7 cellular contexts compared by ENCODE assay signal in genomic region chr9:21994526-21994995, GRCh38. TPM values are rescaled to one million over a fixed set of nuclear protein-coding genes. Genes with fewer than 3 reads are reported as not detected.
DNase-seq lines count a peak whose midpoint lies in the region; ATAC-seq and TF ChIP-seq lines count a peak whose summit lies in the region.

Gene CDKN2B-AS1 (plus strand): TSS chr9:21994791.

- H3K9me3 ChIP-seq in H9 (ENCODE audit: control insufficient read depth, low read depth, low read length) (no peaks in the 10 kb centered on the region), KOPT-K1 (ENCODE audit: insufficient read depth, low read length, poor library complexity, severe bottlenecking) (no peaks in the 10 kb centered on the region)

- H3K79me2 ChIP-seq in H9 (ENCODE audit: insufficient read depth, low read length), result no peaks in the 10 kb centered on the region

- H4K5ac ChIP-seq in H9 (ENCODE audit: insufficient read length, low read depth, low read length), result no peak within 1 kb of the TSS

- H2BK5ac ChIP-seq in H9 (ENCODE audit: insufficient read length, low read length), result no peak within 1 kb of the TSS

- H3K4me2 ChIP-seq in H9 (ENCODE audit: insufficient read depth, insufficient read length, low read length), result peak within 1 kb of the TSS; percentile 87

- peaks cover 4% of the 10 kb centered on the region; the same call in 1 of the 2 replicates for H3K4me1 ChIP-seq in H9 (ENCODE audit: insufficient read depth, low read length)

- H3K14ac ChIP-seq in H9 (ENCODE audit: insufficient read depth, low read length), result no peak within 1 kb of the TSS

- H2BK120ac ChIP-seq in H9 (ENCODE audit: low read depth, low read length, poor library complexity, severe bottlenecking), result no peak within 1 kb of the TSS

- H3K27me3 ChIP-seq in H9 (ENCODE audit: insufficient read depth, low read length), result peaks cover 44% of the 10 kb centered on the region; the same call in 1 of the 2 replicates
- peaks cover 7% of the 10 kb centered on the region for H3K27me3 ChIP-seq in layer of hippocampus (ENCODE audit: control insufficient read depth, insufficient read depth, low read length)

- H3K27ac ChIP-seq in H9 (ENCODE audit: insufficient read length, low read depth, low read length), result no peak within 1 kb of the TSS
- peak within 1 kb of the TSS; percentile 73 for H3K27ac ChIP-seq in KOPT-K1 (ENCODE audit: low read depth, low read length, poor library complexity, severe bottlenecking)
- peak within 1 kb of the TSS; percentile 63 for H3K27ac ChIP-seq in layer of hippocampus (ENCODE audit: low read depth, low read length)

- DNase-seq in GM13976 (ENCODE audit: low spot score) (peak; percentile 74), H9 (peak; percentile 62), SK-N-DZ (ENCODE audit: low spot score) (peak; percentile 58)
- DNase-seq in central memory CD8-positive, alpha-beta T cell (ENCODE audit: low spot score in 2 of 2), result peak in 1 of 2 donors; percentile 35

- TF ChIP-seq CTCF in GM13976 (IDR thresholded peaks at IDR 0.05; ENCODE audit: borderline replicate concordance, control extremely low read depth, extremely low read depth, insufficient read depth, missing control alignments) (peak; percentile 22), H9 (conservative IDR thresholded peaks at IDR 0.05) (no peak)

- H3K56ac ChIP-seq in H9 (ENCODE audit: insufficient read length, low read depth, low read length), result no peak within 1 kb of the TSS

- H4K91ac ChIP-seq in H9 (ENCODE audit: insufficient read length, low read depth, low read length), result no peak within 1 kb of the TSS

- H3K9me3 Mint-ChIP-seq in H9, result no peaks in the 10 kb centered on the region; a peak in 1 of 5 replicates
- H3K9me3 Mint-ChIP-seq in central memory CD8-positive, alpha-beta T cell, result no peaks in the 10 kb centered on the region
- H3K9me3 Mint-ChIP-seq in stimulated activated memory B cell treated with anti-CD40 and anti-IgM and Interleukin-4, amounts not matched to agents 10 μg/mL and 1 μg/mL and 100 μg/mL, for 72 hours, result no peaks in the 10 kb centered on the region

- no peak within 1 kb of the TSS for H2AFZ ChIP-seq in H9 (ENCODE audit: low read length)

- H3K36me3 Mint-ChIP-seq in H9 (ENCODE audit: insufficient read depth in 1 of 3, low read depth in 3 of 3), result no peaks in the 10 kb centered on the region
- peaks cover 10% of the 10 kb centered on the region for H3K36me3 Mint-ChIP-seq in central memory CD8-positive, alpha-beta T cell (ENCODE audit: insufficient read depth)
- peaks cover 15% of the 10 kb centered on the region for H3K36me3 Mint-ChIP-seq in stimulated activated memory B cell treated with anti-CD40 and anti-IgM and Interleukin-4, amounts not matched to agents 10 μg/mL and 1 μg/mL and 100 μg/mL, for 72 hours

- peak; percentile 38 for ATAC-seq in central memory CD8-positive, alpha-beta T cell (replicated peaks; ENCODE audit: extremely low read depth, poor library complexity, severe bottlenecking)
- peak; percentile 73 for ATAC-seq in stimulated activated memory B cell treated with anti-CD40 and anti-IgM and Interleukin-4, amounts not matched to agents 10 μg/mL and 1 μg/mL and 100 μg/mL, for 72 hours

- peaks cover 90% of the 10 kb centered on the region for H3K27me3 Mint-ChIP-seq in H9 (ENCODE audit: low read depth)
- no peaks in the 10 kb centered on the region for H3K27me3 Mint-ChIP-seq in central memory CD8-positive, alpha-beta T cell
- peaks cover 9% of the 10 kb centered on the region for H3K27me3 Mint-ChIP-seq in stimulated activated memory B cell treated with anti-CD40 and anti-IgM and Interleukin-4, amounts not matched to agents 10 μg/mL and 1 μg/mL and 100 μg/mL, for 72 hours

- peaks cover 32 to 49% of the 10 kb centered on the region in 2 experiments for H3K4me1 Mint-ChIP-seq in H9
- H3K4me1 Mint-ChIP-seq in central memory CD8-positive, alpha-beta T cell, result peaks cover 26% of the 10 kb centered on the region
- peaks cover 32% of the 10 kb centered on the region for H3K4me1 Mint-ChIP-seq in stimulated activated memory B cell treated with anti-CD40 and anti-IgM and Interleukin-4, amounts not matched to agents 10 μg/mL and 1 μg/mL and 100 μg/mL, for 72 hours

- no peak within 1 kb of the TSS for H2BK20ac ChIP-seq in H9 (ENCODE audit: low read depth, low read length, poor library complexity, severe bottlenecking)

- H3T11ph ChIP-seq in H9 (ENCODE audit: low read length), result no peak within 1 kb of the TSS

- H3K4ac ChIP-seq in H9 (ENCODE audit: low read depth, low read length), result no peak within 1 kb of the TSS

- no peak within 1 kb of the TSS for H3K9ac ChIP-seq in H9 (ENCODE audit: extremely low read depth, insufficient read length, low read length)

- peaks cover 20% of the 10 kb centered on the region for H3K23me2 ChIP-seq in H9 (ENCODE audit: insufficient read length, low read depth, low read length, poor library complexity, severe bottlenecking)

- H3K18ac ChIP-seq in H9 (ENCODE audit: insufficient read length, low read depth, low read length), result no peak within 1 kb of the TSS

- H3K36me3 ChIP-seq in KOPT-K1 (ENCODE audit: insufficient read depth, low read length), result peaks cover 7% of the 10 kb centered on the region; the same call in 1 of the 2 replicates

- no CpG with 5 or more reads among the region's 44 CpGs for WGBS in H9 (ENCODE audit: extremely low coverage, insufficient read length, low lambda C conversion rate)

- H2BK12ac ChIP-seq in H9 (ENCODE audit: insufficient read length, low read depth, low read length), result no peak within 1 kb of the TSS

- H3K79me1 ChIP-seq in H9 (ENCODE audit: insufficient read depth, low read depth, low read length, poor library complexity, severe bottlenecking), result no peaks in the 10 kb centered on the region

- H3K27ac Mint-ChIP-seq in H9, result no peak within 1 kb of the TSS
- peak within 1 kb of the TSS; percentile 97 for H3K27ac Mint-ChIP-seq in central memory CD8-positive, alpha-beta T cell (ENCODE audit: low read depth)
- H3K27ac Mint-ChIP-seq in stimulated activated memory B cell treated with anti-CD40 and anti-IgM and Interleukin-4, amounts not matched to agents 10 μg/mL and 1 μg/mL and 100 μg/mL, for 72 hours, result peak within 1 kb of the TSS; percentile 100

- H3K23ac ChIP-seq in H9 (ENCODE audit: insufficient read length, low read depth, low read length), result no peak within 1 kb of the TSS

- peaks cover 4% of the 10 kb centered on the region for H4K20me1 ChIP-seq in H9 (ENCODE audit: control insufficient read depth, insufficient read depth, insufficient read length)

- H4K8ac ChIP-seq in H9 (replicated peaks; ENCODE audit: insufficient read length, low read depth, low read length), result no peak within 1 kb of the TSS

- no peak within 1 kb of the TSS for H2AK5ac ChIP-seq in H9 (ENCODE audit: insufficient read length, low read length)

- in situ Hi-C loops in GM13976 (cut with MboI; ENCODE audit: low sequenced_read_pairs, unreplicated experiment), result no loop called here

- H3K4me3 Mint-ChIP-seq in H9, result peak within 1 kb of the TSS; percentile 67 to 82
- peak within 1 kb of the TSS; percentile 96 for H3K4me3 Mint-ChIP-seq in central memory CD8-positive, alpha-beta T cell
- peak within 1 kb of the TSS; percentile 99 for H3K4me3 Mint-ChIP-seq in stimulated activated memory B cell treated with anti-CD40 and anti-IgM and Interleukin-4, amounts not matched to agents 10 μg/mL and 1 μg/mL and 100 μg/mL, for 72 hours

- H2BK15ac ChIP-seq in H9 (ENCODE audit: low read depth, low read length), result no peak within 1 kb of the TSS

RNA-seq across cellular contexts. Expression of gene CDKN2B-AS1, which starts in this region (rescaled TPM):
- not detected in 2 replicates for total RNA-seq in H9 (2021)
- polyA plus RNA-seq in SK-N-DZ (2014; cell fraction: cytosol; rRNA removed), result 1.1 and 1.6 TPM in 2 replicates
- polyA plus RNA-seq in SK-N-DZ (2014; cell fraction: nucleus; rRNA removed), result 1.6 and 4.5 TPM in 2 replicates

Comparison
In these comparisons a context has a peak if more than half of its experiments do, and no peak if none do; other contexts are left out.
1. Peak in DNase-seq and H3K4me2 ChIP-seq in H9; RNA of the gene not detected or under 1 TPM.
2. H3K27ac Mint-ChIP-seq: peak in central memory CD8-positive, alpha-beta T cell (single experiment) and stimulated activated memory B cell treated with anti-CD40 and anti-IgM and Interleukin-4, amounts not matched to agents 10 μg/mL and 1 μg/mL and 100 μg/mL, for 72 hours (single experiment); none in H9 (0 of 3).
3. Peak in every context shown above with its lines, with median percentiles within 50 percentile points of each other: H3K4me3 Mint-ChIP-seq.